14 cellular contexts compared by ENCODE assay signal in genomic region chr4:153008578-153009199, GRCh38.
A peak's percentile ranks its signal among the peaks of the same experiment; 100 is the strongest.
DNase-seq lines count a peak whose midpoint lies in the region; ATAC-seq, FAIRE-seq and TF ChIP-seq lines count a peak whose summit lies in the region.
"Had no signal": no experiment of that assay in that cellular context is flagged by ENCODE, and none has a peak within 500 bp of the region (broad histone marks: within the 10 kb centered on the region; RNA-seq: fewer than 3 reads in every experiment).

No MANE protein-coding gene starts in this region.

- FAIRE-seq in K562 (lab: Jason Lieb, UNC) (peak; percentile 32), small intestine (lab: Jason Lieb, UNC) (no peak)

- 7% methylated on average over 15 of the region's 15 CpGs for WGBS in K562 (ENCODE audit: insufficient coverage, low coverage, missing lambda C conversion rate)
- 81 to 87% (median 86%) methylated on average over 15 of the region's 15 CpGs for WGBS in small intestine, 3 donors

- peak; percentile 68 for ATAC-seq in GM18858 (IDR thresholded peaks at IDR 0.05; ENCODE audit: unreplicated experiment)
- ATAC-seq in GM21423 (IDR thresholded peaks at IDR 0.05; ENCODE audit: unreplicated experiment): peak; percentile 85
- ATAC-seq in HG03060 (IDR thresholded peaks at IDR 0.05; ENCODE audit: low read depth, unreplicated experiment): peak; percentile 70
- ATAC-seq in K562: no peak
- ATAC-seq: activated T-cell treated with anti-CD3 and anti-CD28 coated beads, Interleukin-2, amount 50 U/mL, for 72 hours had no signal

- DNase-seq in K562 (ENCODE audit: extremely low read depth in 1 of 4, low spot score in 3 of 4) (no peak), GM03348 (ENCODE audit: low spot score) (no peak), small intestine (no peak), SHP77 treated with DMSO at 0.1 percent for 48 hours (lab: John Stamatoyannopoulos, UW) (no peak)
- DNase-seq in stimulated activated CD4-positive, alpha-beta T cell treated with anti-CD3 and anti-CD28 coated beads, Interleukin-2, amount 100 ng/mL, for 24 hours: no peak
- DNase-seq: activated CD4-positive, CD25-positive, alpha-beta regulatory T cell treated with anti-CD3 and anti-CD28 coated beads, Interleukin-2, amount 50 U/mL, for 72 hours; activated T-cell treated with anti-CD3 and anti-CD28 coated beads, Interleukin-2, amount 50 U/mL, for 72 hours; GF-D8; H7; NCI-H146 had no signal

- no peak overlapping the region for H3K4me2 ChIP-seq in K562 (ENCODE audit: insufficient read depth, low read length)
- H3K4me2 ChIP-seq: neural progenitor cell had no signal

- 0 out of 2 replicates have a peak, but pooled peaks cover 3% of the 10 kb centered on the region for H4K20me1 ChIP-seq in K562 (replicated peaks; ENCODE audit: control insufficient read depth, insufficient read depth, low read length)

- intact Hi-C loops in K562 (cut with micrococcal nuclease): no loop called here

- TF ChIP-seq RAD21 in K562 (CRISPR knock-in tag; conservative IDR thresholded peaks at IDR 0.05 in 1 of 2, IDR thresholded peaks at IDR 0.05 in 1 of 2): no peak

- H3K79me2 ChIP-seq in K562 (ENCODE audit: control insufficient read depth, insufficient read depth, low read length): no peaks in the 10 kb centered on the region

- H3K27me3 ChIP-seq in K562 (ENCODE audit: control insufficient read depth in 2 of 2, insufficient read depth in 2 of 2, low read length in 2 of 2): peaks cover 8 to 25% of the 10 kb centered on the region in 2 experiments
- H3K27me3 ChIP-seq in small intestine (ENCODE audit: control insufficient read depth in 2 of 2, insufficient read depth in 2 of 2, low read length in 2 of 2): no peaks in the 10 kb centered on the region
- H3K27me3 ChIP-seq: neural progenitor cell had no signal

- peaks cover 6 to 8% of the 10 kb centered on the region in 2 experiments; a peak in 3 of 5 replicates for H3K4me1 ChIP-seq in K562 (replicated peaks in 1 of 2; ENCODE audit: control insufficient read depth in 2 of 2, insufficient read depth in 2 of 2, low read length in 2 of 2)
- no peaks in the 10 kb centered on the region for H3K4me1 ChIP-seq in small intestine (ENCODE audit: control insufficient read depth in 2 of 2, insufficient read depth in 1 of 2, low read depth in 1 of 2, low read length in 1 of 2)

- no peak overlapping the region for H3K9ac ChIP-seq in K562 (ENCODE audit: insufficient read depth in 1 of 2, low read depth in 2 of 2, low read length in 2 of 2)
- H3K9ac ChIP-seq: neural progenitor cell had no signal

- H3K27ac ChIP-seq in K562 (ENCODE audit: extremely low read depth, low read depth, low read length) (no peak overlapping the region), small intestine (ENCODE audit: low read depth in 1 of 2, low read length in 1 of 2) (no peak overlapping the region)
- H3K27ac ChIP-seq: neural progenitor cell had no signal

- no peaks in the 10 kb centered on the region for H3K9me1 ChIP-seq in K562 (ENCODE audit: control insufficient read depth, insufficient read depth, low read length)

- H2AFZ ChIP-seq in K562 (ENCODE audit: low read depth, low read length): no peak overlapping the region
- H2AFZ ChIP-seq: neural progenitor cell had no signal

- TF ChIP-seq POLR2A in K562 (conservative IDR thresholded peaks at IDR 0.05): no peak

- in situ Hi-C loops in K562 (cut with MboI): no loop called here

- no peak overlapping the region for H3K4me3 ChIP-seq in K562
- H3K4me3 ChIP-seq in small intestine (ENCODE audit: low read depth in 1 of 2, low read length in 2 of 2): no peak overlapping the region
- H3K4me3 ChIP-seq: neural progenitor cell had no signal

- TF ChIP-seq EP300 in K562 (IDR thresholded peaks at IDR 0.05; ENCODE audit: low read length): no peak

- H3K36me3 ChIP-seq in K562 (ENCODE audit: control insufficient read depth, insufficient read depth, low read length) (no peaks in the 10 kb centered on the region), small intestine (ENCODE audit: control insufficient read depth in 2 of 2, insufficient read depth in 2 of 2, low read length in 2 of 2) (no peaks in the 10 kb centered on the region)
- H3K36me3 ChIP-seq: neural progenitor cell had no signal

- no TSS peak for BruUV-seq in K562 (replicated peaks; lab: Mats Ljungman, UMichigan)

- H3K9me3 ChIP-seq in K562 (replicated peaks; ENCODE audit: control insufficient read depth, insufficient read depth, low read depth, low read length) (no peaks in the 10 kb centered on the region), small intestine (ENCODE audit: control insufficient read depth, low read depth) (no peaks in the 10 kb centered on the region)

- POLR2A ChIA-PET in K562 (lab: Yijun Ruan, JAX): interaction anchor here (0.5 kb wide), 1 partner anchor 16 kb away, joined by 3 read pairs; no protein-coding TSS in a partner anchor

- CTCF ChIA-PET in K562 (lab: Yijun Ruan, JAX; ENCODE audit: low intra/inter-chr PET ratio): no interaction called here

- no peak for TF ChIP-seq CTCF in K562 (IDR thresholded peaks at IDR 0.05 in 2 of 3, conservative IDR thresholded peaks at IDR 0.05 in 1 of 3; ENCODE audit: insufficient read depth in 2 of 3, low read depth in 1 of 3, low read length in 3 of 3)

TF ChIP-seq in K562, 482 proteins besides CTCF, POLR2A, EP300 and RAD21 (continues in another document):
- TF ChIP-seq ZBTB11 (CRISPR knock-in tag; IDR thresholded peaks at IDR 0.05) (no peak), HMG20B (CRISPR knock-in tag; IDR thresholded peaks at IDR 0.05) (no peak), ZBTB43 (CRISPR knock-in tag; IDR thresholded peaks at IDR 0.05) (no peak), IRF9 (tag; IDR thresholded peaks at IDR 0.05) (no peak), ARHGAP35 (IDR thresholded peaks at IDR 0.05; ENCODE audit: partially characterized antibody) (no peak), HMBOX1 (IDR thresholded peaks at IDR 0.05) (no peak), ZNF280B (CRISPR knock-in tag; IDR thresholded peaks at IDR 0.05) (no peak), ZNF408 (CRISPR knock-in tag; IDR thresholded peaks at IDR 0.05; ENCODE audit: low read depth) (no peak)
